In genomic region chr6:154403803-154404202, GRCh38 we compare ENCODE assay signal across 9 cellular contexts. TPM values are rescaled to one million over a fixed set of nuclear protein-coding genes. Genes with fewer than 3 reads are reported as not detected.
DNase-seq lines count a peak whose midpoint lies in the region; ATAC-seq and TF ChIP-seq lines count a peak whose summit lies in the region.
"Had no signal": no experiment of that assay in that cellular context is flagged by ENCODE, and none has a peak within 500 bp of the region (broad histone marks: within the 10 kb centered on the region; RNA-seq: fewer than 3 reads in every experiment).

No MANE protein-coding gene starts in this region.

- H3K9ac ChIP-seq in BLaER1: no peak overlapping the region

- no peak overlapping the region for H3K27ac Mint-ChIP-seq in stimulated activated naive B cell treated with anti-CD40 and anti-IgM and Interleukin-4, amounts not matched to agents 10 μg/mL and 1 μg/mL and 100 μg/mL, for 72 hours

- H3K27me3 Mint-ChIP-seq in stimulated activated naive B cell treated with anti-CD40 and anti-IgM and Interleukin-4, amounts not matched to agents 10 μg/mL and 1 μg/mL and 100 μg/mL, for 72 hours: peaks cover 0 to 4% of the 10 kb centered on the region in 2 donors

- peaks cover 6% of the 10 kb centered on the region; the same call in 1 of the 2 replicates for H3K4me1 ChIP-seq in BLaER1

- DNase-seq in Kasumi-1 (lab: John Stamatoyannopoulos, UW) (peak; percentile 41 to 65), astrocyte of the spinal cord (ENCODE audit: low read depth, low spot score) (peak; percentile 74), myocyte (ENCODE audit: low read depth) (peak; percentile 77), SIG-M5 treated with dmso at 0.1 percent for 504 hours (lab: John Stamatoyannopoulos, UW; ENCODE audit: unreplicated experiment) (no peak), ureter (ENCODE audit: low spot score) (no peak)
- DNase-seq in activated effector memory CD4-positive, alpha-beta T cell treated with Interleukin-2 at 50 U/mL for 16 hours: no peak
- no peak for DNase-seq in stimulated activated naive B cell treated with anti-CD40 and anti-IgM and Interleukin-4, amounts not matched to agents 10 μg/mL and 1 μg/mL and 100 μg/mL, for 72 hours
- DNase-seq: activated T-cell treated with anti-CD3 and anti-CD28 coated beads, Interleukin-2, amount 50 U/mL, for 1 hour had no signal

- H3K4me3 Mint-ChIP-seq in stimulated activated naive B cell treated with anti-CD40 and anti-IgM and Interleukin-4, amounts not matched to agents 10 μg/mL and 1 μg/mL and 100 μg/mL, for 72 hours: no peak overlapping the region

- no peak overlapping the region for H3K4me2 ChIP-seq in BLaER1

- no peak overlapping the region for H3K4me3 ChIP-seq in BLaER1
- H3K4me3 ChIP-seq in astrocyte of the spinal cord (ENCODE audit: low read depth, low read length): no peak overlapping the region

- H3K36me3 ChIP-seq in BLaER1: peaks cover 22% of the 10 kb centered on the region

- H3K9me3 ChIP-seq in BLaER1: no peaks in the 10 kb centered on the region

- H4K20me1 ChIP-seq in BLaER1: no peaks in the 10 kb centered on the region

- no peaks in the 10 kb centered on the region for H3K4me1 Mint-ChIP-seq in stimulated activated naive B cell treated with anti-CD40 and anti-IgM and Interleukin-4, amounts not matched to agents 10 μg/mL and 1 μg/mL and 100 μg/mL, for 72 hours

- H3K9me3 Mint-ChIP-seq in stimulated activated naive B cell treated with anti-CD40 and anti-IgM and Interleukin-4, amounts not matched to agents 10 μg/mL and 1 μg/mL and 100 μg/mL, for 72 hours: peaks cover 2 to 4% of the 10 kb centered on the region in 2 donors

- no peak for TF ChIP-seq CTCF in astrocyte of the spinal cord (IDR thresholded peaks at IDR 0.05; ENCODE audit: low read depth, low read length)

- no peaks in the 10 kb centered on the region for H3K27me3 ChIP-seq in BLaER1

- H3K27ac ChIP-seq in BLaER1: peak overlapping the region; percentile 6; the same call in 1 of the 2 replicates

- no peak for ATAC-seq in stimulated activated naive B cell treated with anti-CD40 and anti-IgM and Interleukin-4, amounts not matched to agents 10 μg/mL and 1 μg/mL and 100 μg/mL, for 72 hours (replicated peaks)

- in situ Hi-C loops in astrocyte of the spinal cord (cut with HindIII; ENCODE audit: low sequenced_read_pairs): no loop called here

- H3K36me3 Mint-ChIP-seq in stimulated activated naive B cell treated with anti-CD40 and anti-IgM and Interleukin-4, amounts not matched to agents 10 μg/mL and 1 μg/mL and 100 μg/mL, for 72 hours: no peaks in the 10 kb centered on the region

RNA-seq across cellular contexts. Expression of gene IPCEF1, which starts 47.2 kb away (rescaled TPM):
- total RNA-seq in myocyte: not detected in 2 replicates
- not detected for polyA plus RNA-seq in myocyte (2012)
- 3.2 TPM for total RNA-seq in ureter

Comparison
In these comparisons a context has a peak if more than half of its experiments do, and no peak if none do; other contexts are left out.
1. DNase-seq: peak in Kasumi-1 (2 of 2), astrocyte of the spinal cord (single experiment) and myocyte (single experiment); none in SIG-M5 treated with dmso at 0.1 percent for 504 hours (single experiment), ureter (single experiment), activated effector memory CD4-positive, alpha-beta T cell treated with Interleukin-2 at 50 U/mL for 16 hours (single experiment) and stimulated activated naive B cell treated with anti-CD40 and anti-IgM and Interleukin-4, amounts not matched to agents 10 μg/mL and 1 μg/mL and 100 μg/mL, for 72 hours (single experiment).